8 cellular contexts compared by ENCODE assay signal in genomic region chr9:134067904-134068741, GRCh38. TPM values are rescaled to one million over a fixed set of nuclear protein-coding genes. Genes with fewer than 3 reads are reported as not detected.
A peak's percentile ranks its signal among the peaks of the same experiment; 100 is the strongest.
DNase-seq lines count a peak whose midpoint lies in the region; ATAC-seq and TF ChIP-seq lines count a peak whose summit lies in the region.

BRD3 (minus strand) TSS chr9:134068026; CDS start chr9:134053477, 14,549 bp downstream.

- peak; percentile 59 for ATAC-seq in GM21529 (IDR thresholded peaks at IDR 0.05; ENCODE audit: unreplicated experiment)
- peak; percentile 80 to 82 for ATAC-seq in naive thymus-derived CD8-positive, alpha-beta T cell
- ATAC-seq in stimulated activated naive B cell treated with anti-CD40 and anti-IgM and Interleukin-4, amounts not matched to agents 10 μg/mL and 1 μg/mL and 100 μg/mL, for 72 hours (replicated peaks) = peak; percentile 85 to 88

- no peaks in the 10 kb centered on the region for H3K36me3 ChIP-seq in Peyer's patch
- H3K36me3 ChIP-seq in fibroblast of lung (ENCODE audit: control insufficient read depth, insufficient read depth, low read length) = no peaks in the 10 kb centered on the region

- peak within 1 kb of the TSS; percentile 73 for H3K9ac ChIP-seq in fibroblast of lung (ENCODE audit: insufficient read depth, low read length)

- H3K27ac Mint-ChIP-seq in naive thymus-derived CD8-positive, alpha-beta T cell = peak within 1 kb of the TSS; percentile 85 to 97 (median 94)
- peak within 1 kb of the TSS; percentile 89 for H3K27ac Mint-ChIP-seq in stimulated activated naive B cell treated with anti-CD40 and anti-IgM and Interleukin-4, amounts not matched to agents 10 μg/mL and 1 μg/mL and 100 μg/mL, for 72 hours

- peaks cover 37% of the 10 kb centered on the region for H3K79me2 ChIP-seq in fibroblast of lung (ENCODE audit: control insufficient read depth, insufficient read depth, low read length)

- peaks cover 3 to 20% (median 9%) of the 10 kb centered on the region in 5 donors for H3K27me3 Mint-ChIP-seq in naive thymus-derived CD8-positive, alpha-beta T cell
- H3K27me3 Mint-ChIP-seq in stimulated activated naive B cell treated with anti-CD40 and anti-IgM and Interleukin-4, amounts not matched to agents 10 μg/mL and 1 μg/mL and 100 μg/mL, for 72 hours = peaks cover 14 to 23% of the 10 kb centered on the region in 2 donors

- TF ChIP-seq CTCF in Peyer's patch (IDR thresholded peaks at IDR 0.05) = no peak
- no peak for TF ChIP-seq CTCF in fibroblast of lung (conservative IDR thresholded peaks at IDR 0.05 in 1 of 2, IDR thresholded peaks at IDR 0.05 in 1 of 2; ENCODE audit: low read depth in 1 of 2, low read length in 2 of 2)

- H3K36me3 Mint-ChIP-seq in naive thymus-derived CD8-positive, alpha-beta T cell = no peaks in the 10 kb centered on the region
- H3K36me3 Mint-ChIP-seq in stimulated activated naive B cell treated with anti-CD40 and anti-IgM and Interleukin-4, amounts not matched to agents 10 μg/mL and 1 μg/mL and 100 μg/mL, for 72 hours = no peaks in the 10 kb centered on the region

- H3K4me1 ChIP-seq in Peyer's patch (peaks cover 0 to 22% (median 8%) of the 10 kb centered on the region in 4 donors), fibroblast of lung (ENCODE audit: control insufficient read depth, extremely low read depth, insufficient read depth, low read length) (peaks cover 2% of the 10 kb centered on the region)

- TF ChIP-seq RAD21 in Ishikawa (IDR thresholded peaks at IDR 0.05; ENCODE audit: low read depth) = peak; percentile 10; the same call in 1 of the 2 replicates

- H2AFZ ChIP-seq in fibroblast of lung (ENCODE audit: low read length) = peak within 1 kb of the TSS; percentile 53

- DNase-seq in DMS53 (lab: John Stamatoyannopoulos, UW) (peak; percentile 97), Peyer's patch (peak; percentile 84 to 94 (median 90)), activated T-helper 1 cell treated with Interleukin-2 at 50 U/mL for 16 hours (ENCODE audit: low read depth) (peak; percentile 75), fibroblast of lung (ENCODE audit: low read depth in 2 of 2) (peak; percentile 85 to 87)
- peak; percentile 74 to 90 (median 84) for DNase-seq in naive thymus-derived CD8-positive, alpha-beta T cell
- peak; percentile 77 for DNase-seq in stimulated activated naive B cell treated with anti-CD40 and anti-IgM and Interleukin-4, amounts not matched to agents 10 μg/mL and 1 μg/mL and 100 μg/mL, for 72 hours

- peak within 1 kb of the TSS; percentile 85 to 94 (median 90) for H3K4me3 Mint-ChIP-seq in naive thymus-derived CD8-positive, alpha-beta T cell
- peak within 1 kb of the TSS; percentile 88 to 89 for H3K4me3 Mint-ChIP-seq in stimulated activated naive B cell treated with anti-CD40 and anti-IgM and Interleukin-4, amounts not matched to agents 10 μg/mL and 1 μg/mL and 100 μg/mL, for 72 hours

- H3K9me3 Mint-ChIP-seq in naive thymus-derived CD8-positive, alpha-beta T cell = no peaks in the 10 kb centered on the region
- no peaks in the 10 kb centered on the region for H3K9me3 Mint-ChIP-seq in stimulated activated naive B cell treated with anti-CD40 and anti-IgM and Interleukin-4, amounts not matched to agents 10 μg/mL and 1 μg/mL and 100 μg/mL, for 72 hours

- peak; percentile 50 to 66 for TF ChIP-seq POLR2A in Peyer's patch (IDR thresholded peaks at IDR 0.05)

- POLR2A ChIA-PET in naive thymus-derived CD8-positive, alpha-beta T cell (lab: Charles Lee) = interaction anchor here (0.6 to 1.9 kb wide), 6 partner anchors 41 to 97 kb away, joined by 3 to 11 read pairs (median 6); partner anchors contain the start of genes BRD3OS and WDR5

- no peak for TF ChIP-seq EP300 in Ishikawa (IDR thresholded peaks at IDR 0.05; ENCODE audit: borderline replicate concordance)

- peaks cover 12 to 37% (median 33%) of the 10 kb centered on the region in 4 donors for H3K4me1 Mint-ChIP-seq in naive thymus-derived CD8-positive, alpha-beta T cell
- peaks cover 21 to 34% of the 10 kb centered on the region in 2 donors for H3K4me1 Mint-ChIP-seq in stimulated activated naive B cell treated with anti-CD40 and anti-IgM and Interleukin-4, amounts not matched to agents 10 μg/mL and 1 μg/mL and 100 μg/mL, for 72 hours

- H3K9me3 ChIP-seq in Peyer's patch (no peaks in the 10 kb centered on the region), fibroblast of lung (ENCODE audit: control insufficient read depth, insufficient read depth, low read depth, low read length) (no peaks in the 10 kb centered on the region)

- H3K27me3 ChIP-seq in Peyer's patch = no peaks in the 10 kb centered on the region
- H3K27me3 ChIP-seq in fibroblast of lung (ENCODE audit: control insufficient read depth, insufficient read depth, low read length) = peaks cover 15% of the 10 kb centered on the region

- peak within 1 kb of the TSS; percentile 100 for H3K4me2 ChIP-seq in fibroblast of lung (ENCODE audit: extremely low read depth, insufficient read depth, low read length)

- H3K4me3 ChIP-seq in Peyer's patch (peak within 1 kb of the TSS; percentile 97 to 100 (median 98)), fibroblast of lung (replicated peaks in 1 of 4; ENCODE audit: control extremely low read depth in 1 of 4, insufficient read depth in 1 of 4, low read depth in 3 of 4, low read length in 4 of 4) (peak within 1 kb of the TSS; percentile 76 to 86 (median 82))

- no peaks in the 10 kb centered on the region for H4K20me1 ChIP-seq in fibroblast of lung (ENCODE audit: control insufficient read depth, extremely low read depth, insufficient read depth, low read length)

- H3K27ac ChIP-seq in Peyer's patch = peak within 1 kb of the TSS; percentile 99 to 100 (median 100)
- peak within 1 kb of the TSS; percentile 69 for H3K27ac ChIP-seq in fibroblast of lung (ENCODE audit: insufficient read depth, low read length)

TF ChIP-seq in Ishikawa, 13 proteins besides CTCF, POLR2A, EP300 and RAD21:
- no peak for TF ChIP-seq CEBPB (IDR thresholded peaks at IDR 0.05)
- TF ChIP-seq CREB1 (IDR thresholded peaks at IDR 0.05; ENCODE audit: low read depth) = no peak
- no peak for TF ChIP-seq ZBTB7A (IDR thresholded peaks at IDR 0.05; ENCODE audit: low read depth)
- no peak for TF ChIP-seq TEAD4 (IDR thresholded peaks at IDR 0.05)
- TF ChIP-seq, protein P1, sequence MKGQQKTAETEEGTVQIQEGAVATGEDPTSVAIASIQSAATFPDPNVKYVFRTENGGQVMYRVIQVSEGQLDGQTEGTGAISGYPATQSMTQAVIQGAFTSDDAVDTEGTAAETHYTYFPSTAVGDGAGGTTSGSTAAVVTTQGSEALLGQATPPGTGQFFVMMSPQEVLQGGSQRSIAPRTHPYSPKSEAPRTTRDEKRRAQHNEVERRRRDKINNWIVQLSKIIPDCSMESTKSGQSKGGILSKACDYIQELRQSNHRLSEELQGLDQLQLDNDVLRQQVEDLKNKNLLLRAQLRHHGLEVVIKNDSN (IDR thresholded peaks at IDR 0.05) = no peak
- peak; percentile 9; the same call in 1 of the 2 replicates for TF ChIP-seq EGR1 (IDR thresholded peaks at IDR 0.05)
- TF ChIP-seq YY1 (IDR thresholded peaks at IDR 0.05; ENCODE audit: low read depth) = no peak
- TF ChIP-seq REST (IDR thresholded peaks at IDR 0.05; ENCODE audit: low read depth) = no peak
- TF ChIP-seq TCF12 (IDR thresholded peaks at IDR 0.05; ENCODE audit: low read depth) = no peak
- no peak; the same call in 1 of the 2 replicates for TF ChIP-seq TAF1 (IDR thresholded peaks at IDR 0.05; ENCODE audit: low read depth)
- TF ChIP-seq, protein P2, sequence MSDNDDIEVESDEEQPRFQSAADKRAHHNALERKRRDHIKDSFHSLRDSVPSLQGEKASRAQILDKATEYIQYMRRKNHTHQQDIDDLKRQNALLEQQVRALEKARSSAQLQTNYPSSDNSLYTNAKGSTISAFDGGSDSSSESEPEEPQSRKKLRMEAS (IDR thresholded peaks at IDR 0.05) = 0 out of 2 replicates have a peak, but pooled peaks have one; percentile 30
- no peak for TF ChIP-seq NFIC (IDR thresholded peaks at IDR 0.05)

RNA-seq across cellular contexts. Expression of gene BRD3, which starts in this region (rescaled TPM):
- total RNA-seq in Peyer's patch (10 to 100 TPM; 16.3 to 57.8 (median 35.0) TPM), fibroblast of lung (7.7 and 10.4 TPM in 2 replicates)
- polyA plus RNA-seq in fibroblast of lung = 6.8 and 7.6 TPM in 2 replicates
- 11.2 and 15.8 TPM in 2 replicates for polyA plus RNA-seq in fibroblast of lung (2012)
- 5.9 and 7.1 TPM in 2 replicates for polyA minus RNA-seq in fibroblast of lung (ENCODE audit: low replicate concordance)
- 10 to 100 TPM; 44.8 to 49.0 TPM for total RNA-seq in naive thymus-derived CD8-positive, alpha-beta T cell
- polyA plus RNA-seq in naive thymus-derived CD8-positive, alpha-beta T cell = 10 to 100 TPM; 13.1 to 30.9 (median 27.8) TPM

Comparison
In these comparisons a context has a peak if more than half of its experiments do, and no peak if none do; other contexts are left out.
1. Peak in every context shown above with its lines: DNase-seq, ATAC-seq, H3K4me3 ChIP-seq and H3K27ac ChIP-seq.